1 cellular context compared by ENCODE assay signal in genomic region chr9:124062172-124062571, GRCh38.
TF ChIP-seq lines count a peak whose summit lies in the region.

No MANE protein-coding gene starts in this region.

TF ChIP-seq in H1, 55 proteins besides CTCF, POLR2A, EP300 and RAD21 (continued from another document):
- TF ChIP-seq SP2 (IDR thresholded peaks at IDR 0.05; ENCODE audit: low read length) (no peak), SRF (IDR thresholded peaks at IDR 0.05; ENCODE audit: low read depth, low read length) (no peak), KDM4A (IDR thresholded peaks at IDR 0.05; ENCODE audit: low read depth, low read length, severe bottlenecking) (no peak), TAF1 (IDR thresholded peaks at IDR 0.05; ENCODE audit: low read depth, low read length) (no peak), HDAC2 (IDR thresholded peaks at IDR 0.05; ENCODE audit: borderline replicate concordance in 1 of 2, low read depth in 2 of 2, low read length in 2 of 2) (peak in 1 of 2 experiments; percentile 85; a peak in 2 of 4 replicates), CEBPB (IDR thresholded peaks at IDR 0.05; ENCODE audit: low read depth, low read length) (no peak), KDM1A (IDR thresholded peaks at IDR 0.05; ENCODE audit: borderline replicate concordance, low read length) (peak; percentile 96)
- TF ChIP-seq, protein P1, sequence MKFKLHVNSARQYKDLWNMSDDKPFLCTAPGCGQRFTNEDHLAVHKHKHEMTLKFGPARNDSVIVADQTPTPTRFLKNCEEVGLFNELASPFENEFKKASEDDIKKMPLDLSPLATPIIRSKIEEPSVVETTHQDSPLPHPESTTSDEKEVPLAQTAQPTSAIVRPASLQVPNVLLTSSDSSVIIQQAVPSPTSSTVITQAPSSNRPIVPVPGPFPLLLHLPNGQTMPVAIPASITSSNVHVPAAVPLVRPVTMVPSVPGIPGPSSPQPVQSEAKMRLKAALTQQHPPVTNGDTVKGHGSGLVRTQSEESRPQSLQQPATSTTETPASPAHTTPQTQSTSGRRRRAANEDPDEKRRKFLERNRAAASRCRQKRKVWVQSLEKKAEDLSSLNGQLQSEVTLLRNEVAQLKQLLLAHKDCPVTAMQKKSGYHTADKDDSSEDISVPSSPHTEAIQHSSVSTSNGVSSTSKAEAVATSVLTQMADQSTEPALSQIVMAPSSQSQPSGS (IDR thresholded peaks at IDR 0.05; ENCODE audit: low read length): no peak
